Comparison of ENCODE assay signal across 8 cellular contexts in the genomic region with DNA sequence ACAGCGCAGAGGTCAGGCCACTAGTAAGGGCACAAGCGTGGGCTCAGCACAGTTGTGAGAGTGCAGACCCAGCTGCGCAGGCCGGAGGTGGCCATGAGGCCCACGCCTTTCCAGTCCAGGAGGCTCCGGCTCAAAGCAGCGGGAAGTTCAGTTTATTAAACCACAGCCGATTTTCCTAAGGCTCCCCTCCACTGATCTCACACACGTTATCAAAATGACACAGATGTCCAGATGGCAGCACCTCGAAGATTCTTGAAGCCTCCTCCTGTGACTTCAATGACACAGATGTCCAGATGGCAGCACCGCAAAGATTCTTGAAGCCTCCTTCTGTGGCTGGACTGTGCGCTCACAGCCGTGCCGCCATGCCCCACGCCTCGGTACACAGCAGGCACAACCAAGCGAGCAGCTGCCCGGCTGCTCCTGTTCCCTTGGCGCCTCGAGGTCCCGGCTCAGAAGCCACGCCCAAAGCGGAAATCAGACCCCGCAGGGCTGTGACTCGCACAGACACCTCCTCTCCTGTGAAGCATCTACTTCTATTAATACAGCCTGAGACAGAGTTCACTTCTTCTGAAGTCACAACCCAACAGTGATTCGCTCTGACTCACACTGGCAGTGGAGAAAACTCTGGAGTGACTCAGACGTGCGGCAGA.
DNase-seq lines count a peak whose midpoint lies in the region; ATAC-seq and TF ChIP-seq lines count a peak whose summit lies in the region.

No MANE protein-coding gene starts in this region.

- intact Hi-C loops in activated naive CD4-positive, alpha-beta T cell treated with anti-CD3 and anti-CD28 coated beads for 36 hours (cut with micrococcal nuclease): no loop called here

- TF ChIP-seq CTCF in GM20000 (IDR thresholded peaks at IDR 0.05; ENCODE audit: extremely low read depth, missing control alignments): no peak

- H3K9me3 ChIP-seq in HAP-1: no peaks in the 10 kb centered on the region

- no peak for ATAC-seq in HG03135 (IDR thresholded peaks at IDR 0.05; ENCODE audit: unreplicated experiment)

- H3K27me3 ChIP-seq in HAP-1 (ENCODE audit: low read depth): no peaks in the 10 kb centered on the region

- no peaks in the 10 kb centered on the region for H3K9me3 Mint-ChIP-seq in activated naive CD4-positive, alpha-beta T cell treated with anti-CD3 and anti-CD28 coated beads for 36 hours

- no peaks in the 10 kb centered on the region for H3K27me3 Mint-ChIP-seq in activated naive CD4-positive, alpha-beta T cell treated with anti-CD3 and anti-CD28 coated beads for 36 hours (ENCODE audit: low read depth)

- DNase-seq in GM20000 (ENCODE audit: low spot score): peak; percentile 73
- peak; percentile 84 to 86 for DNase-seq in NOMO-1 (lab: John Stamatoyannopoulos, UW; ENCODE audit: unreplicated experiment in 2 of 2)
- peak; percentile 90 for DNase-seq in activated naive CD4-positive, alpha-beta T cell treated with anti-CD3 and anti-CD28 coated beads for 36 hours
- DNase-seq in islet precursor cell: peak; percentile 95
- DNase-seq in stimulated activated CD8-positive, alpha-beta memory T cell treated with anti-CD3 and anti-CD28 coated beads, Interleukin-15, amount 100 ng/mL, for 48 hours (ENCODE audit: low read depth in 2 of 2): peak; percentile 67 to 74
- DNase-seq in HAP-1 (ENCODE audit: low spot score in 2 of 2): no peak
- no peak for DNase-seq in DMS79 (lab: John Stamatoyannopoulos, UW)

- CTCF ChIA-PET in activated naive CD4-positive, alpha-beta T cell treated with anti-CD3 and anti-CD28 coated beads for 36 hours (lab: Charles Lee): no interaction called here

- H3K36me3 Mint-ChIP-seq in activated naive CD4-positive, alpha-beta T cell treated with anti-CD3 and anti-CD28 coated beads for 36 hours (ENCODE audit: low read depth): peaks cover 9% of the 10 kb centered on the region

- no peak overlapping the region for H3K4me3 Mint-ChIP-seq in activated naive CD4-positive, alpha-beta T cell treated with anti-CD3 and anti-CD28 coated beads for 36 hours

- H3K27ac Mint-ChIP-seq in activated naive CD4-positive, alpha-beta T cell treated with anti-CD3 and anti-CD28 coated beads for 36 hours: peak overlapping the region; percentile 67

- no peak overlapping the region for H3K4me3 ChIP-seq in HAP-1

- H3K36me3 ChIP-seq in HAP-1 (replicated peaks): 0 out of 2 replicates have a peak, but pooled peaks cover 3% of the 10 kb centered on the region

- H3K4me1 Mint-ChIP-seq in activated naive CD4-positive, alpha-beta T cell treated with anti-CD3 and anti-CD28 coated beads for 36 hours (ENCODE audit: low read depth): peaks cover 35% of the 10 kb centered on the region

- H3K4me1 ChIP-seq in HAP-1: peaks cover 17% of the 10 kb centered on the region

- in situ Hi-C loops in HAP-1 (cut with MboI; ENCODE audit: low sequenced_read_pairs): no loop called here

Comparison
In these comparisons a context has a peak if more than half of its experiments do, and no peak if none do; other contexts are left out.
1. DNase-seq: peak in GM20000 (single experiment), NOMO-1 (2 of 2), activated naive CD4-positive, alpha-beta T cell treated with anti-CD3 and anti-CD28 coated beads for 36 hours (single experiment), islet precursor cell (single experiment) and stimulated activated CD8-positive, alpha-beta memory T cell treated with anti-CD3 and anti-CD28 coated beads, Interleukin-15, amount 100 ng/mL, for 48 hours (2 of 2); none in HAP-1 (0 of 2) and DMS79 (single experiment).